25 cellular contexts compared by ENCODE assay signal in the genomic region with DNA sequence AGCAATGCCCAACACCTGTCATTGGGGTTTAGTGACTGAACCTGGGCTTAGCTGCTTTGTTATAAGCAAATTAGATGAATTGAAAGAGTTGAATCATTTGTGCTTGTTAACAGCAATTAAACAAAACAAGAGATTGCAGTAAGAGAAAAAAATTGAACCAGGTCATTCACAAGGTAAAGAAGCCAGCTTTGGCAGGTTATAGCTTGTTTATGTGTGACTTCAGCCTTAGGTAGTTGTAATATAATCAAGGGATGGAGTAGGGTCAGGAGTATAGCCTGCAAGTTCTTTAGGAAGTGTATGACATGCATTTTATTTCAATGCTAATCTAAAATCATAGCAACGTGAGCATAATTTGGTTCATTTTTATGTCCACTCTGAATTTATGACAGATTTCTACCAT.
"Had no signal": no experiment of that assay in that cellular context is flagged by ENCODE, and none has a peak within 500 bp of the region (broad histone marks: within the 10 kb centered on the region; RNA-seq: fewer than 3 reads in every experiment).

No MANE protein-coding gene starts in this region.

- ATAC-seq: activated CD4-positive, alpha-beta T cell treated with anti-CD3 and anti-CD28 coated beads for 36 hours; activated CD8-positive, alpha-beta T cell treated with anti-CD3 and anti-CD28 coated beads for 36 hours; Right ventricle myocardium inferior; T-cell had no signal

- H3K4me3 Mint-ChIP-seq: activated CD4-positive, alpha-beta T cell treated with anti-CD3 and anti-CD28 coated beads for 36 hours; activated CD8-positive, alpha-beta T cell treated with anti-CD3 and anti-CD28 coated beads for 36 hours; activated naive CD8-positive, alpha-beta T cell treated with anti-CD3 and anti-CD28 coated beads, Interleukin-2, amount 10 ng/mL, durations not matched to agents 7 days and 5 days; T-cell had no signal

- H3K9me3 Mint-ChIP-seq: activated CD8-positive, alpha-beta T cell treated with anti-CD3 and anti-CD28 coated beads for 36 hours; activated naive CD8-positive, alpha-beta T cell treated with anti-CD3 and anti-CD28 coated beads, Interleukin-2, amount 10 ng/mL, durations not matched to agents 7 days and 5 days; T-cell had no signal

- DNase-seq: activated CD4-positive, alpha-beta T cell treated with anti-CD3 and anti-CD28 coated beads for 36 hours; activated CD4-positive, alpha-beta T cell treated with anti-CD3 and anti-CD28 coated beads, Interleukin-2, amount 50 U/mL, for 1 hour; activated CD4-positive, CD25-positive, alpha-beta regulatory T cell; activated CD8-positive, alpha-beta memory T cell treated with anti-CD3 and anti-CD28 coated beads, Interleukin-2, amount 50 U/mL, for 4 hours; activated CD8-positive, alpha-beta T cell treated with anti-CD3 and anti-CD28 coated beads for 36 hours; activated naive CD4-positive, alpha-beta T cell treated with anti-CD3 and anti-CD28 coated beads, Interleukin-2, amount 50 U/mL, for 16 hours; activated naive CD8-positive, alpha-beta T cell treated with anti-CD3 and anti-CD28 coated beads, Interleukin-2, amount 10 ng/mL, durations not matched to agents 7 days and 5 days; adrenal gland; anterior cingulate cortex; caudate nucleus; MM.1S; NCI-H146; NCI-H187 treated with DMSO at 0.1 percent for 48 hours; NCI-H2081 treated with DMSO at 0.1 percent for 48 hours; NCI-H2171 treated with DMSO at 0.1 percent for 48 hours; NCI-H226; NCI-H510A; NCI-H69; T-cell; T-helper 2 cell; T1000 had no signal

- H3K4me3 ChIP-seq: adrenal gland, SK-N-MC had no signal

- H3K36me3 ChIP-seq: adrenal gland had no signal

- H3K36me3 Mint-ChIP-seq: activated naive CD8-positive, alpha-beta T cell treated with anti-CD3 and anti-CD28 coated beads, Interleukin-2, amount 10 ng/mL, durations not matched to agents 7 days and 5 days; T-cell had no signal

- FAIRE-seq: TTC549 had no signal

- H3K27ac Mint-ChIP-seq: activated CD4-positive, alpha-beta T cell treated with anti-CD3 and anti-CD28 coated beads for 36 hours; activated CD8-positive, alpha-beta T cell treated with anti-CD3 and anti-CD28 coated beads for 36 hours; activated naive CD8-positive, alpha-beta T cell treated with anti-CD3 and anti-CD28 coated beads, Interleukin-2, amount 10 ng/mL, durations not matched to agents 7 days and 5 days; T-cell had no signal

- H3K27me3 ChIP-seq: adrenal gland had no signal

- H3K27ac ChIP-seq: adrenal gland, SK-N-MC, VCaP had no signal
